ENCODE assay signal across 8 cellular contexts in genomic region chr12:100141998-100142850, GRCh38. TPM values are rescaled to one million over a fixed set of nuclear protein-coding genes. Genes with fewer than 3 reads are reported as not detected.
DNase-seq lines count a peak whose midpoint lies in the region; ATAC-seq lines count a peak whose summit lies in the region.

No MANE protein-coding gene starts in this region.

- H3K9ac ChIP-seq in trophoblast cell (ENCODE audit: low read length), result peak overlapping the region; percentile 79

- peak overlapping the region; percentile 78 for H2BK5ac ChIP-seq in trophoblast cell (ENCODE audit: low read depth, low read length, poor library complexity)

- H3K9me3 Mint-ChIP-seq in activated naive CD4-positive, alpha-beta T cell treated with anti-CD3 and anti-CD28 coated beads, Interleukin-2, amount 50 U/mL, for 72 hours, result no peaks in the 10 kb centered on the region

- peaks cover 7% of the 10 kb centered on the region for H3K79me2 ChIP-seq in trophoblast cell (ENCODE audit: control insufficient read depth, insufficient read depth, low read length, poor library complexity)

- peak; percentile 39 for ATAC-seq in GM19372 (IDR thresholded peaks at IDR 0.05; ENCODE audit: low read depth, unreplicated experiment)
- ATAC-seq in HG03442 (IDR thresholded peaks at IDR 0.05; ENCODE audit: unreplicated experiment), result peak; percentile 42
- peak; percentile 53 to 69 for ATAC-seq in activated naive CD4-positive, alpha-beta T cell treated with anti-CD3 and anti-CD28 coated beads, Interleukin-2, amount 50 U/mL, for 72 hours

- peaks cover 8% of the 10 kb centered on the region for H3K79me1 ChIP-seq in trophoblast cell (ENCODE audit: low read length)

- peak overlapping the region; percentile 27 for H2BK12ac ChIP-seq in trophoblast cell (ENCODE audit: low read length)

- no CpG with 5 or more reads among the region's 86 CpGs for WGBS in trophoblast cell (ENCODE audit: extremely low coverage, insufficient coverage, insufficient read length)

- peak overlapping the region; percentile 59 for H2BK120ac ChIP-seq in trophoblast cell (ENCODE audit: insufficient read depth, low read length, poor library complexity)

- peak overlapping the region; percentile 71 for H3K4ac ChIP-seq in trophoblast cell (ENCODE audit: low read depth, low read length)

- DNase-seq in COLO668 (lab: John Stamatoyannopoulos, UW; ENCODE audit: unreplicated experiment), result peak; percentile 74
- DNase-seq in OCI-M1 (lab: John Stamatoyannopoulos, UW), result peak; percentile 85
- DNase-seq in activated naive CD4-positive, alpha-beta T cell treated with anti-CD3 and anti-CD28 coated beads, Interleukin-2, amount 50 U/mL, for 72 hours (ENCODE audit: low spot score in 2 of 2), result peak; percentile 50 to 70
- DNase-seq in cardiac septum (ENCODE audit: low spot score), result peak; percentile 79
- peak in 1 of 2 donors; percentile 56 for DNase-seq in trophoblast cell
- DNase-seq in NCI-H1930 (lab: John Stamatoyannopoulos, UW), result no peak

- H2AK5ac ChIP-seq in trophoblast cell (ENCODE audit: low read length), result peak overlapping the region; percentile 39

- H3K4me2 ChIP-seq in trophoblast cell (ENCODE audit: low read length), result peak overlapping the region; percentile 99

- peak overlapping the region; percentile 80 for H4K91ac ChIP-seq in trophoblast cell (ENCODE audit: low read depth, low read length)

- H4K8ac ChIP-seq in trophoblast cell (ENCODE audit: low read depth, low read length), result peak overlapping the region; percentile 71

- H3K9me3 ChIP-seq in trophoblast cell (ENCODE audit: insufficient read depth, low read depth, low read length), result peaks cover 1% of the 10 kb centered on the region

- peaks cover 0 to 2% of the 10 kb centered on the region in 2 experiments for H3K4me1 ChIP-seq in trophoblast cell (ENCODE audit: control insufficient read depth in 1 of 2, insufficient read depth in 2 of 2, low read length in 2 of 2)

- intact Hi-C loops in cardiac septum (cut with DNase I), result loop anchor here (5.0 to 10.0 kb wide), 2 partner anchors 60 to 123 kb away; partner anchors contain the start of genes ACTR6, DEPDC4 and SCYL2

- H3K27me3 ChIP-seq in trophoblast cell (ENCODE audit: insufficient read depth, low read length), result no peaks in the 10 kb centered on the region

- H3K27ac ChIP-seq in trophoblast cell (ENCODE audit: low read depth, low read length), result peak overlapping the region; percentile 62

- peak overlapping the region; percentile 97 to 100 for H3K27ac Mint-ChIP-seq in activated naive CD4-positive, alpha-beta T cell treated with anti-CD3 and anti-CD28 coated beads, Interleukin-2, amount 50 U/mL, for 72 hours

- H3K18ac ChIP-seq in trophoblast cell (ENCODE audit: low read length), result peak overlapping the region; percentile 70

- no peak overlapping the region for H3K23ac ChIP-seq in trophoblast cell (ENCODE audit: low read length)

- peak overlapping the region; percentile 38 for H2AFZ ChIP-seq in trophoblast cell (ENCODE audit: insufficient read depth, low read length, poor library complexity)

- H3K36me3 Mint-ChIP-seq in activated naive CD4-positive, alpha-beta T cell treated with anti-CD3 and anti-CD28 coated beads, Interleukin-2, amount 50 U/mL, for 72 hours, result peaks cover 4 to 11% of the 10 kb centered on the region in 2 donors

- H3K14ac ChIP-seq in trophoblast cell (ENCODE audit: low read length), result peak overlapping the region; percentile 71

- H4K12ac ChIP-seq in trophoblast cell (ENCODE audit: low read depth, low read length), result peak overlapping the region; percentile 24

- peak overlapping the region; percentile 90 for H3K4me3 ChIP-seq in trophoblast cell (ENCODE audit: low read depth, low read length)

- no peaks in the 10 kb centered on the region for H3K36me3 ChIP-seq in trophoblast cell (ENCODE audit: control insufficient read depth in 1 of 2, insufficient read depth in 2 of 2, low read length in 2 of 2)

RNA-seq across cellular contexts. Expression of gene BLTP3B, which starts 0.5 kb away (rescaled TPM):
- 10 to 100 TPM; 31.6 to 42.1 TPM for total RNA-seq in activated naive CD4-positive, alpha-beta T cell treated with anti-CD3 and anti-CD28 coated beads, Interleukin-2, amount 50 U/mL, for 72 hours
- total RNA-seq in cardiac septum, result 20.2 TPM
- 7.3 TPM in 2 replicates for polyA plus RNA-seq in trophoblast cell (2013)

RNA-seq across cellular contexts. Expression of gene ACTR6, which starts 58.4 kb away (rescaled TPM):
- 10 to 100 TPM; 28.9 to 39.6 TPM for total RNA-seq in activated naive CD4-positive, alpha-beta T cell treated with anti-CD3 and anti-CD28 coated beads, Interleukin-2, amount 50 U/mL, for 72 hours
- total RNA-seq in cardiac septum, result 18.6 TPM
- 19.0 and 19.1 TPM in 2 replicates for polyA plus RNA-seq in trophoblast cell (2013)

Comparison
In these comparisons a context has a peak if more than half of its experiments do, and no peak if none do; other contexts are left out.
1. DNase-seq: peak in COLO668 (single experiment), OCI-M1 (single experiment), activated naive CD4-positive, alpha-beta T cell treated with anti-CD3 and anti-CD28 coated beads, Interleukin-2, amount 50 U/mL, for 72 hours (2 of 2) and cardiac septum (single experiment); none in NCI-H1930 (0 of 2).
2. Peak in every context shown above with its lines, with median percentiles within 50 percentile points of each other: ATAC-seq.